ENCODE assay signal across 1 cellular context in genomic region chr1:6624712-6625578, GRCh38.
TF ChIP-seq lines count a peak whose summit lies in the region.

TSS of gene THAP3 (plus strand) at chr1:6624868. CDS start at chr1:6625219, 351 bp downstream.

TF ChIP-seq in HepG2, 621 proteins besides CTCF, POLR2A, EP300 and RAD21 (continued from another document and continues in another):
- TF ChIP-seq ZNF446 (CRISPR knock-in tag; IDR thresholded peaks at IDR 0.05) (peak; percentile 61; the same call in 1 of the 2 replicates), ZNF280D (CRISPR knock-in tag; IDR thresholded peaks at IDR 0.05) (no peak), ZNF3 (CRISPR knock-in tag; IDR thresholded peaks at IDR 0.05) (no peak), PRDM10 (CRISPR knock-in tag; IDR thresholded peaks at IDR 0.05; ENCODE audit: low read depth) (no peak), ZNF646 (CRISPR knock-in tag; IDR thresholded peaks at IDR 0.05) (no peak), KDM5B (CRISPR knock-in tag; IDR thresholded peaks at IDR 0.05; ENCODE audit: borderline replicate concordance) (0 out of 2 replicates have a peak, but pooled peaks have one; percentile 11), ZNF441 (CRISPR knock-in tag; IDR thresholded peaks at IDR 0.05; ENCODE audit: borderline replicate concordance) (no peak), POGK (CRISPR knock-in tag; conservative IDR thresholded peaks at IDR 0.05) (peak; percentile 14; the same call in 1 of the 2 replicates), ISX (CRISPR knock-in tag; conservative IDR thresholded peaks at IDR 0.05) (no peak), ZSCAN20 (CRISPR knock-in tag; IDR thresholded peaks at IDR 0.05; ENCODE audit: borderline replicate concordance) (no peak), HOXA9 (CRISPR knock-in tag; IDR thresholded peaks at IDR 0.05; ENCODE audit: borderline replicate concordance) (0 out of 2 replicates have a peak, but pooled peaks have one; percentile 58), ZNF737 (CRISPR knock-in tag; IDR thresholded peaks at IDR 0.05; ENCODE audit: borderline replicate concordance) (peak; percentile 88; the same call in 1 of the 2 replicates), CSRNP2 (CRISPR knock-in tag; conservative IDR thresholded peaks at IDR 0.05; ENCODE audit: low read depth) (no peak), ZNF546 (CRISPR knock-in tag; conservative IDR thresholded peaks at IDR 0.05) (no peak), FOXK1 (CRISPR knock-in tag; IDR thresholded peaks at IDR 0.05; ENCODE audit: borderline replicate concordance, low read depth) (0 out of 2 replicates have a peak, but pooled peaks have one; percentile 24), ZNF326 (CRISPR knock-in tag; IDR thresholded peaks at IDR 0.05; ENCODE audit: borderline replicate concordance) (no peak), ZNF556 (CRISPR knock-in tag; IDR thresholded peaks at IDR 0.05; ENCODE audit: borderline replicate concordance) (peak; percentile 38; the same call in 1 of the 2 replicates), ZNF136 (CRISPR knock-in tag; IDR thresholded peaks at IDR 0.05; ENCODE audit: low read depth) (0 out of 2 replicates have a peak, but pooled peaks have one; percentile 34), ZSCAN5A (CRISPR knock-in tag; IDR thresholded peaks at IDR 0.05; ENCODE audit: borderline replicate concordance) (no peak), MZF1 (CRISPR knock-in tag; IDR thresholded peaks at IDR 0.05; ENCODE audit: borderline replicate concordance) (no peak), E2F2 (CRISPR knock-in tag; IDR thresholded peaks at IDR 0.05; ENCODE audit: borderline replicate concordance) (no peak), ZFX (CRISPR knock-in tag; IDR thresholded peaks at IDR 0.05; ENCODE audit: low read depth) (peak; percentile 99), SRSF4 (IDR thresholded peaks at IDR 0.05; ENCODE audit: low read depth, low read length, poor library complexity, severe bottlenecking) (no peak), ZNF142 (CRISPR knock-in tag; IDR thresholded peaks at IDR 0.05) (no peak), ZNF878 (CRISPR knock-in tag; IDR thresholded peaks at IDR 0.05) (no peak)
